Comparison of ENCODE assay signal across 1 cellular context in genomic region chr18:63410792-63411191, GRCh38.
TF ChIP-seq lines count a peak whose summit lies in the region.

No MANE protein-coding gene starts in this region.

TF ChIP-seq in HepG2, 621 proteins besides CTCF, POLR2A, EP300 and RAD21 (continued from another document):
- no peak for TF ChIP-seq ZNF18 (CRISPR knock-in tag; IDR thresholded peaks at IDR 0.05; ENCODE audit: insufficient replicate concordance)
- no peak for TF ChIP-seq ZNF800 (CRISPR knock-in tag; IDR thresholded peaks at IDR 0.05)
- peak; percentile 48; the same call in 1 of the 2 replicates for TF ChIP-seq SOX5 (CRISPR knock-in tag; IDR thresholded peaks at IDR 0.05; ENCODE audit: borderline replicate concordance)
- no peak for TF ChIP-seq CEBPB (IDR thresholded peaks at IDR 0.05; ENCODE audit: borderline replicate concordance, low read depth, low read length)
- peak; percentile 50; the same call in 1 of the 2 replicates for TF ChIP-seq FOSL1 (CRISPR knock-in tag; IDR thresholded peaks at IDR 0.05; ENCODE audit: borderline replicate concordance)
- no peak for TF ChIP-seq ZNF672 (CRISPR knock-in tag; IDR thresholded peaks at IDR 0.05)
- TF ChIP-seq U2AF1 (optimal IDR thresholded peaks at IDR 0.05; ENCODE audit: low read depth, low read length) = no peak
- TF ChIP-seq ZBTB40 (IDR thresholded peaks at IDR 0.05) = no peak
- TF ChIP-seq ZBTB40 (CRISPR knock-in tag; IDR thresholded peaks at IDR 0.05) = no peak
- no peak for TF ChIP-seq ZNF558 (CRISPR knock-in tag; IDR thresholded peaks at IDR 0.05; ENCODE audit: borderline replicate concordance)
- TF ChIP-seq ZNF441 (CRISPR knock-in tag; IDR thresholded peaks at IDR 0.05; ENCODE audit: borderline replicate concordance) = no peak
- no peak for TF ChIP-seq ZNF274 (CRISPR knock-in tag; IDR thresholded peaks at IDR 0.05)
- TF ChIP-seq GATAD2A (CRISPR knock-in tag; IDR thresholded peaks at IDR 0.05) = peak; percentile 32; the same call in 1 of the 2 replicates
- TF ChIP-seq PHF8 (CRISPR knock-in tag; IDR thresholded peaks at IDR 0.05) = no peak
- TF ChIP-seq RARA (CRISPR knock-in tag; IDR thresholded peaks at IDR 0.05) = 0 out of 2 replicates have a peak, but pooled peaks have one; percentile 18
- no peak for TF ChIP-seq ZNF781 (CRISPR knock-in tag; IDR thresholded peaks at IDR 0.05; ENCODE audit: borderline replicate concordance, not compliant biosample characterization)
- TF ChIP-seq MED8 (CRISPR knock-in tag; IDR thresholded peaks at IDR 0.05; ENCODE audit: insufficient replicate concordance) = no peak
- no peak for TF ChIP-seq RBM39 (IDR thresholded peaks at IDR 0.05; ENCODE audit: low read depth, low read length, poor library complexity, severe bottlenecking)
TF ChIP-seq in HepG2: peak in this region for 18.
